ENCODE assay signal across 1 cellular context in the genomic region with DNA sequence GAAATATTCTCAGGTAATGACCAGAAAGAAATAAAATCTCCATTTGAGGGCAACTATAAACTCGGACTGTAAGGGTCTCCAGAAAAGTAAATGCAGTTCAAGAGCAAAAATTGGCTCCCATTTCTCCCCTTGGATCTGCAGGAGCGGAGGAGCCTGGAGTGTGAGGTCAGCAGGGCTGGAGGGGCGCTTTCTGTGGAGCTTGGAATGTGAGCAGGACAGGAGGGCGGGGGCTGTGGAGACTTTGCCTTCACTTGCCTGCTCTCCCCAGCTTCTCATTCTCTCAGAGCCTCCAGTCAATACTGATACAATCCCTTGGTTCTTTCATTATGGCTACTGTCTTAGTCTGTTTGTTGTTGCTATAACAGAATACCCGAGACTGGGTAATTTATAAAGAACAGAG.
TF ChIP-seq lines count a peak whose summit lies in the region.

No MANE protein-coding gene starts in this region.

TF ChIP-seq in GM23338, 12 proteins besides CTCF, POLR2A, EP300 and RAD21 (continued from another document):
- TF ChIP-seq, protein P1, sequence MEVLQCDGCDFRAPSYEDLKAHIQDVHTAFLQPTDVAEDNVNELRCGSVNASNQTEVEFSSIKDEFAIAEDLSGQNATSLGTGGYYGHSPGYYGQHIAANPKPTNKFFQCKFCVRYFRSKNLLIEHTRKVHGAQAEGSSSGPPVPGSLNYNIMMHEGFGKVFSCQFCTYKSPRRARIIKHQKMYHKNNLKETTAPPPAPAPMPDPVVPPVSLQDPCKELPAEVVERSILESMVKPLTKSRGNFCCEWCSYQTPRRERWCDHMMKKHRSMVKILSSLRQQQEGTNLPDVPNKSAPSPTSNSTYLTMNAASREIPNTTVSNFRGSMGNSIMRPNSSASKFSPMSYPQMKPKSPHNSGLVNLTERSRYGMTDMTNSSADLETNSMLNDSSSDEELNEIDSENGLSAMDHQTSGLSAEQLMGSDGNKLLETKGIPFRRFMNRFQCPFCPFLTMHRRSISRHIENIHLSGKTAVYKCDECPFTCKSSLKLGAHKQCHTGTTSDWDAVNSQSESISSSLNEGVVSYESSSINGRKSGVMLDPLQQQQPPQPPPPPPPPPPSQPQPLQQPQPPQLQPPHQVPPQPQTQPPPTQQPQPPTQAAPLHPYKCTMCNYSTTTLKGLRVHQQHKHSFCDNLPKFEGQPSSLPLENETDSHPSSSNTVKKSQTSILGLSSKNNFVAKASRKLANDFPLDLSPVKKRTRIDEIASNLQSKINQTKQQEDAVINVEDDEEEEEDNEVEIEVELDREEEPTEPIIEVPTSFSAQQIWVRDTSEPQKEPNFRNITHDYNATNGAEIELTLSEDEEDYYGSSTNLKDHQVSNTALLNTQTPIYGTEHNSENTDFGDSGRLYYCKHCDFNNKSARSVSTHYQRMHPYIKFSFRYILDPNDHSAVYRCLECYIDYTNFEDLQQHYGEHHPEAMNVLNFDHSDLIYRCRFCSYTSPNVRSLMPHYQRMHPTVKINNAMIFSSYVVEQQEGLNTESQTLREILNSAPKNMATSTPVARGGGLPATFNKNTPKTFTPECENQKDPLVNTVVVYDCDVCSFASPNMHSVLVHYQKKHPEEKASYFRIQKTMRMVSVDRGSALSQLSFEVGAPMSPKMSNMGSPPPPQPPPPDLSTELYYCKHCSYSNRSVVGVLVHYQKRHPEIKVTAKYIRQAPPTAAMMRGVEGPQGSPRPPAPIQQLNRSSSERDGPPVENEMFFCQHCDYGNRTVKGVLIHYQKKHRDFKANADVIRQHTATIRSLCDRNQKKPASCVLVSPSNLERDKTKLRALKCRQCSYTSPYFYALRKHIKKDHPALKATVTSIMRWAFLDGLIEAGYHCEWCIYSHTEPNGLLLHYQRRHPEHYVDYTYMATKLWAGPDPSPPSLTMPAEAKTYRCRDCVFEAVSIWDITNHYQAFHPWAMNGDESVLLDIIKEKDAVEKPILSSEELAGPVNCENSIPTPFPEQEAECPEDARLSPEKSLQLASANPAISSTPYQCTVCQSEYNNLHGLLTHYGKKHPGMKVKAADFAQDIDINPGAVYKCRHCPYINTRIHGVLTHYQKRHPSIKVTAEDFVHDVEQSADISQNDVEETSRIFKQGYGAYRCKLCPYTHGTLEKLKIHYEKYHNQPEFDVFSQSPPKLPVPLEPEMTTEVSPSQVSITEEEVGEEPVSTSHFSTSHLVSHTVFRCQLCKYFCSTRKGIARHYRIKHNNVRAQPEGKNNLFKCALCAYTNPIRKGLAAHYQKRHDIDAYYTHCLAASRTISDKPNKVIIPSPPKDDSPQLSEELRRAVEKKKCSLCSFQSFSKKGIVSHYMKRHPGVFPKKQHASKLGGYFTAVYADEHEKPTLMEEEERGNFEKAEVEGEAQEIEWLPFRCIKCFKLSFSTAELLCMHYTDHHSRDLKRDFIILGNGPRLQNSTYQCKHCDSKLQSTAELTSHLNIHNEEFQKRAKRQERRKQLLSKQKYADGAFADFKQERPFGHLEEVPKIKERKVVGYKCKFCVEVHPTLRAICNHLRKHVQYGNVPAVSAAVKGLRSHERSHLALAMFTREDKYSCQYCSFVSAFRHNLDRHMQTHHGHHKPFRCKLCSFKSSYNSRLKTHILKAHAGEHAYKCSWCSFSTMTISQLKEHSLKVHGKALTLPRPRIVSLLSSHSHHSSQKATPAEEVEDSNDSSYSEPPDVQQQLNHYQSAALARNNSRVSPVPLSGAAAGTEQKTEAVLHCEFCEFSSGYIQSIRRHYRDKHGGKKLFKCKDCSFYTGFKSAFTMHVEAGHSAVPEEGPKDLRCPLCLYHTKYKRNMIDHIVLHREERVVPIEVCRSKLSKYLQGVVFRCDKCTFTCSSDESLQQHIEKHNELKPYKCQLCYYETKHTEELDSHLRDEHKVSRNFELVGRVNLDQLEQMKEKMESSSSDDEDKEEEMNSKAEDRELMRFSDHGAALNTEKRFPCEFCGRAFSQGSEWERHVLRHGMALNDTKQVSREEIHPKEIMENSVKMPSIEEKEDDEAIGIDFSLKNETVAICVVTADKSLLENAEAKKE (CRISPR knock-in tag; IDR thresholded peaks at IDR 0.05): no peak
